10 cellular contexts compared by ENCODE assay signal in genomic region chr15:29935296-29936020, GRCh38.
DNase-seq lines count a peak whose midpoint lies in the region; ATAC-seq, FAIRE-seq and TF ChIP-seq lines count a peak whose summit lies in the region.
"Had no signal": no experiment of that assay in that cellular context is flagged by ENCODE, and none has a peak within 500 bp of the region (broad histone marks: within the 10 kb centered on the region; RNA-seq: fewer than 3 reads in every experiment).

No MANE protein-coding gene starts in this region.

- H3K4me3 ChIP-seq in RWPE2 (ENCODE audit: severe bottlenecking) (no peak overlapping the region), foreskin fibroblast (ENCODE audit: low read depth in 1 of 2, low read length in 2 of 2) (no peak overlapping the region), small intestine (ENCODE audit: low read depth in 1 of 2, low read length in 2 of 2) (peak overlapping the region in 1 of 2 donors; percentile 10)

- H3K27me3 ChIP-seq in RWPE2 (ENCODE audit: insufficient read depth, poor library complexity, severe bottlenecking): no peaks in the 10 kb centered on the region
- peaks cover 0 to 2% of the 10 kb centered on the region in 2 donors for H3K27me3 ChIP-seq in small intestine (ENCODE audit: control insufficient read depth in 2 of 2, insufficient read depth in 2 of 2, low read length in 2 of 2)

- H3K4me1 ChIP-seq in RWPE2 (ENCODE audit: insufficient read depth, poor library complexity, severe bottlenecking): peaks cover 69% of the 10 kb centered on the region
- no peaks in the 10 kb centered on the region for H3K4me1 ChIP-seq in small intestine (ENCODE audit: control insufficient read depth in 2 of 2, insufficient read depth in 1 of 2, low read depth in 1 of 2, low read length in 1 of 2)

- FAIRE-seq in small intestine (lab: Jason Lieb, UNC): no peak

- 76 to 84% (median 80%) methylated on average over 3 of the region's 3 CpGs for WGBS in small intestine, 3 donors

- TF ChIP-seq CTCF in RWPE2 (IDR thresholded peaks at IDR 0.05; ENCODE audit: poor library complexity, severe bottlenecking): peak; percentile 46
- TF ChIP-seq CTCF in foreskin fibroblast (IDR thresholded peaks at IDR 0.05; ENCODE audit: low read depth, low read length): no peak

- ATAC-seq in RWPE2 (ENCODE audit: low read depth) (no peak), GM21360 (IDR thresholded peaks at IDR 0.05; ENCODE audit: unreplicated experiment) (no peak)

- DNase-seq in NCI-H82 (lab: John Stamatoyannopoulos, UW): peak; percentile 5
- no peak for DNase-seq in NCI-H82 treated with DMSO at 0.1 percent for 48 hours (lab: John Stamatoyannopoulos, UW; ENCODE audit: unreplicated experiment)
- DNase-seq in RWPE2 (ENCODE audit: low spot score): no peak
- peak; percentile 47 to 56 for DNase-seq in foreskin fibroblast
- peak; percentile 51 for DNase-seq in small intestine
- no peak for DNase-seq in NCI-H748 (lab: John Stamatoyannopoulos, UW; ENCODE audit: unreplicated experiment)
- no peak for DNase-seq in T1000 (lab: John Stamatoyannopoulos, UW)
- DNase-seq: activated gamma-delta T cell; effector CD8-positive, alpha-beta T cell had no signal

- H3K36me3 ChIP-seq in RWPE2 (ENCODE audit: low read depth) (no peaks in the 10 kb centered on the region), small intestine (ENCODE audit: control insufficient read depth in 2 of 2, insufficient read depth in 2 of 2, low read length in 2 of 2) (no peaks in the 10 kb centered on the region)

- H3K9me3 ChIP-seq in RWPE2 (ENCODE audit: severe bottlenecking) (peaks cover 3% of the 10 kb centered on the region), small intestine (ENCODE audit: control insufficient read depth, low read depth) (no peaks in the 10 kb centered on the region)

- H3K27ac ChIP-seq in RWPE2 (ENCODE audit: poor library complexity, severe bottlenecking): peak overlapping the region; percentile 97
- H3K27ac ChIP-seq in small intestine (ENCODE audit: low read depth in 1 of 2, low read length in 1 of 2): no peak overlapping the region

Comparison
In these comparisons a context has a peak if more than half of its experiments do, and no peak if none do; other contexts are left out.
1. DNase-seq: peak in NCI-H82 (single experiment), foreskin fibroblast (2 of 2) and small intestine (single experiment); none in NCI-H82 treated with DMSO at 0.1 percent for 48 hours (single experiment), RWPE2 (single experiment), NCI-H748 (single experiment) and T1000 (single experiment).